In genomic region chr17:64536913-64537312, GRCh38 we compare ENCODE assay signal across 1 cellular context.
TF ChIP-seq lines count a peak whose summit lies in the region.

No MANE protein-coding gene starts in this region.

TF ChIP-seq in HCT116, 20 proteins besides CTCF, POLR2A, EP300 and RAD21:
- TF ChIP-seq, protein P1, sequence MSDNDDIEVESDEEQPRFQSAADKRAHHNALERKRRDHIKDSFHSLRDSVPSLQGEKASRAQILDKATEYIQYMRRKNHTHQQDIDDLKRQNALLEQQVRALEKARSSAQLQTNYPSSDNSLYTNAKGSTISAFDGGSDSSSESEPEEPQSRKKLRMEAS (IDR thresholded peaks at IDR 0.05), result 0 out of 2 replicates have a peak, but pooled peaks have one; percentile 18
- TF ChIP-seq ATF3 (IDR thresholded peaks at IDR 0.05), result no peak
- TF ChIP-seq EZH2 (IDR thresholded peaks at IDR 0.05), result no peak
- no peak for TF ChIP-seq EZH2phosphoT487 (IDR thresholded peaks at IDR 0.05; ENCODE audit: borderline replicate concordance)
- no peak for TF ChIP-seq CEBPB (IDR thresholded peaks at IDR 0.05; ENCODE audit: low read depth)
- 0 out of 2 replicates have a peak, but pooled peaks have one; percentile 35 for TF ChIP-seq SIN3A (IDR thresholded peaks at IDR 0.05; ENCODE audit: low read depth)
- peak; percentile 7; the same call in 1 of the 2 replicates for TF ChIP-seq POLR2AphosphoS5 (IDR thresholded peaks at IDR 0.05; ENCODE audit: low read depth, low read length)
- TF ChIP-seq ELF1 (IDR thresholded peaks at IDR 0.05; ENCODE audit: borderline replicate concordance, low read depth), result no peak
TF ChIP-seq in HCT116: peak in this region for 3.
